In genomic region chr12:91991397-91992187, GRCh38 we compare ENCODE assay signal across 1 cellular context.
TF ChIP-seq lines count a peak whose summit lies in the region.

No MANE protein-coding gene starts in this region.

TF ChIP-seq in SK-N-SH, 30 proteins besides CTCF, POLR2A, EP300 and RAD21 (continued from another document):
- TF ChIP-seq ZBTB33 (IDR thresholded peaks at IDR 0.05; ENCODE audit: borderline replicate concordance, low read depth): no peak
- TF ChIP-seq FOXM1 (IDR thresholded peaks at IDR 0.05; ENCODE audit: low read depth): no peak
